Comparison of ENCODE assay signal across 1 cellular context in genomic region chr1:158998781-158999161, GRCh38.
TF ChIP-seq lines count a peak whose summit lies in the region.

No MANE protein-coding gene starts in this region.

TF ChIP-seq in HCT116, 20 proteins besides CTCF, POLR2A, EP300 and RAD21 (continued from another document):
- TF ChIP-seq SIN3A (IDR thresholded peaks at IDR 0.05; ENCODE audit: low read depth) (no peak), YY1 (IDR thresholded peaks at IDR 0.05; ENCODE audit: extremely low read depth, insufficient replicate concordance, low read depth, low read length) (no peak), JUND (IDR thresholded peaks at IDR 0.05) (no peak)
